ENCODE assay signal across 8 cellular contexts in the genomic region with DNA sequence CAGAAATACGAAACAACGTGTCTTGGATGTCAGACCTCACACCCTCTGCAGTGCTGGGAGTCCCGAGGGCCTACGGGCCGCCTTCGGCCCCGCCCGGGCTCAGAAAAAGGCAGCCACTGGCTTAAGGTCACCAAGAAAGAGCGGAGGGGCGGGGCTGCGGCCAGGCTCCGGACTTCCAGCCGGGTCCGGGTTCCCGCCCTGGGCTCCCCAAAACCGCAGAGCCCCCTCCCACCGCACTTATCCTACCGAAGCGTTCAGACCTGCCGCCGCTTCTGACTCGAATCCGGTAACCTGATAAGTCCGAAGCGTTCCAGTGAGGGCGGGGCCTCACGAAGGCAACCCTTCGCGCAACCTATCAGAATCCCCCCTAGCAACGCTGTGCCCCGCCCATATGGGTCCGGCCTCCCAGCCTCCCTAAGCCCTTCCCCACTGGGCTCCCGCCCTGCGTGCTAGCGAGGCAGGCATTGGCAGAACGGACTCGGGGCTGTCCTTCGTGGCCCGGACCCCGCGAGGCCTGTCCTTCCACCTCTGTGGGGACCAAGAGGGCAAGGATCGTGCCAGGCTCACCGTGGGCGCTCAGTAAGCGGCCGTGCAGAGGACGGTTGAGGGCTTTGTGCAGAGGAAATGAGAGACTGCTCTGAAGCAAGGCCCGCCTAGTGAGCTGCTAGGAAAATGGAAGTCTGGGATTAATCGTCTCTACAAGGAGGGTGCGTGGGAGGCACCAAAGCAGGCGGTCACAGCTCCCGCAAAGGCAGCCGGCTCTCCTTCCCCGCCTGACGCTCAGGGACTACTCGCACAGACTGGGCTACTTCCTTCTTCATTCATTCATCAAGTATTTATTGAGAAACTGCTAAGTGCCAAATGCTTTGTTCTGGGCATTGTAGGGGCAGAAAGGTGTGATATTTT.
DNase-seq lines count a peak whose midpoint lies in the region; ATAC-seq and TF ChIP-seq lines count a peak whose summit lies in the region.

A gene (minus strand): TSS at position 296 of the 906 bp plus-strand sequence. CDS start 515 bp downstream, outside the sequence.

- TF ChIP-seq RAD21 in Ishikawa (IDR thresholded peaks at IDR 0.05; ENCODE audit: low read depth) = no peak

- ATAC-seq in GM21576 (IDR thresholded peaks at IDR 0.05; ENCODE audit: unreplicated experiment) = peak; percentile 87

- TF ChIP-seq EP300 in Ishikawa (IDR thresholded peaks at IDR 0.05; ENCODE audit: borderline replicate concordance) = no peak

- DNase-seq in DMS114 treated with DMSO at 0.1 percent for 48 hours (lab: John Stamatoyannopoulos, UW; ENCODE audit: unreplicated experiment) (peak; percentile 89), OCI-M2 (lab: John Stamatoyannopoulos, UW; ENCODE audit: unreplicated experiment) (peak; percentile 54), activated T-cell treated with anti-CD3 and anti-CD28 coated beads for 24 hours (ENCODE audit: low read depth) (peak; percentile 88), epidermal melanocyte (ENCODE audit: insufficient read length, low spot score) (peak; percentile 97), middle frontal gyrus (ENCODE audit: extremely low spot score, low spot score) (peak; percentile 93)
- DNase-seq in stimulated activated CD8-positive, alpha-beta memory T cell treated with anti-CD3 and anti-CD28 coated beads, Interleukin-2, amount 100 ng/mL, for 1 hour (ENCODE audit: low read depth in 2 of 2) = peak; percentile 69 to 83

TF ChIP-seq in Ishikawa, 13 proteins besides CTCF, POLR2A, EP300 and RAD21:
- TF ChIP-seq CEBPB (IDR thresholded peaks at IDR 0.05) (no peak), EGR1 (IDR thresholded peaks at IDR 0.05) (peak; percentile 77), NFIC (IDR thresholded peaks at IDR 0.05) (no peak), TAF1 (IDR thresholded peaks at IDR 0.05; ENCODE audit: low read depth) (no peak; the same call in 1 of the 2 replicates), ZBTB7A (IDR thresholded peaks at IDR 0.05; ENCODE audit: low read depth) (0 out of 2 replicates have a peak, but pooled peaks have one; percentile 28), TEAD4 (IDR thresholded peaks at IDR 0.05) (no peak), TCF12 (IDR thresholded peaks at IDR 0.05; ENCODE audit: low read depth) (no peak; the same call in 1 of the 2 replicates), FOXM1 (IDR thresholded peaks at IDR 0.05; ENCODE audit: borderline replicate concordance, low read depth) (no peak), YY1 (IDR thresholded peaks at IDR 0.05; ENCODE audit: low read depth) (0 out of 2 replicates have a peak, but pooled peaks have one; percentile 58), CREB1 (IDR thresholded peaks at IDR 0.05; ENCODE audit: low read depth) (no peak; the same call in 1 of the 2 replicates)
- TF ChIP-seq, protein P1, sequence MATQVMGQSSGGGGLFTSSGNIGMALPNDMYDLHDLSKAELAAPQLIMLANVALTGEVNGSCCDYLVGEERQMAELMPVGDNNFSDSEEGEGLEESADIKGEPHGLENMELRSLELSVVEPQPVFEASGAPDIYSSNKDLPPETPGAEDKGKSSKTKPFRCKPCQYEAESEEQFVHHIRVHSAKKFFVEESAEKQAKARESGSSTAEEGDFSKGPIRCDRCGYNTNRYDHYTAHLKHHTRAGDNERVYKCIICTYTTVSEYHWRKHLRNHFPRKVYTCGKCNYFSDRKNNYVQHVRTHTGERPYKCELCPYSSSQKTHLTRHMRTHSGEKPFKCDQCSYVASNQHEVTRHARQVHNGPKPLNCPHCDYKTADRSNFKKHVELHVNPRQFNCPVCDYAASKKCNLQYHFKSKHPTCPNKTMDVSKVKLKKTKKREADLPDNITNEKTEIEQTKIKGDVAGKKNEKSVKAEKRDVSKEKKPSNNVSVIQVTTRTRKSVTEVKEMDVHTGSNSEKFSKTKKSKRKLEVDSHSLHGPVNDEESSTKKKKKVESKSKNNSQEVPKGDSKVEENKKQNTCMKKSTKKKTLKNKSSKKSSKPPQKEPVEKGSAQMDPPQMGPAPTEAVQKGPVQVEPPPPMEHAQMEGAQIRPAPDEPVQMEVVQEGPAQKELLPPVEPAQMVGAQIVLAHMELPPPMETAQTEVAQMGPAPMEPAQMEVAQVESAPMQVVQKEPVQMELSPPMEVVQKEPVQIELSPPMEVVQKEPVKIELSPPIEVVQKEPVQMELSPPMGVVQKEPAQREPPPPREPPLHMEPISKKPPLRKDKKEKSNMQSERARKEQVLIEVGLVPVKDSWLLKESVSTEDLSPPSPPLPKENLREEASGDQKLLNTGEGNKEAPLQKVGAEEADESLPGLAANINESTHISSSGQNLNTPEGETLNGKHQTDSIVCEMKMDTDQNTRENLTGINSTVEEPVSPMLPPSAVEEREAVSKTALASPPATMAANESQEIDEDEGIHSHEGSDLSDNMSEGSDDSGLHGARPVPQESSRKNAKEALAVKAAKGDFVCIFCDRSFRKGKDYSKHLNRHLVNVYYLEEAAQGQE (IDR thresholded peaks at IDR 0.05; ENCODE audit: low read depth) = no peak
- TF ChIP-seq, protein P2, sequence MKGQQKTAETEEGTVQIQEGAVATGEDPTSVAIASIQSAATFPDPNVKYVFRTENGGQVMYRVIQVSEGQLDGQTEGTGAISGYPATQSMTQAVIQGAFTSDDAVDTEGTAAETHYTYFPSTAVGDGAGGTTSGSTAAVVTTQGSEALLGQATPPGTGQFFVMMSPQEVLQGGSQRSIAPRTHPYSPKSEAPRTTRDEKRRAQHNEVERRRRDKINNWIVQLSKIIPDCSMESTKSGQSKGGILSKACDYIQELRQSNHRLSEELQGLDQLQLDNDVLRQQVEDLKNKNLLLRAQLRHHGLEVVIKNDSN (IDR thresholded peaks at IDR 0.05) = no peak
- TF ChIP-seq, protein P3, sequence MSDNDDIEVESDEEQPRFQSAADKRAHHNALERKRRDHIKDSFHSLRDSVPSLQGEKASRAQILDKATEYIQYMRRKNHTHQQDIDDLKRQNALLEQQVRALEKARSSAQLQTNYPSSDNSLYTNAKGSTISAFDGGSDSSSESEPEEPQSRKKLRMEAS (IDR thresholded peaks at IDR 0.05) = peak; percentile 95

Comparison
In these comparisons a context has a peak if more than half of its experiments do, and no peak if none do; other contexts are left out.
1. Peak in every context shown above with its lines: DNase-seq and ATAC-seq.